Comparison of ENCODE assay signal across 9 cellular contexts in genomic region chr12:28222959-28223662, GRCh38. TPM values are rescaled to one million over a fixed set of nuclear protein-coding genes. Genes with fewer than 3 reads are reported as not detected.
DNase-seq lines count a peak whose midpoint lies in the region; ATAC-seq and TF ChIP-seq lines count a peak whose summit lies in the region.
"Had no signal": no experiment of that assay in that cellular context is flagged by ENCODE, and none has a peak within 500 bp of the region (broad histone marks: within the 10 kb centered on the region; RNA-seq: fewer than 3 reads in every experiment).

No MANE protein-coding gene starts in this region.

- TF ChIP-seq POLR2A in vagina (IDR thresholded peaks at IDR 0.05) = no peak

- CTCF ChIA-PET in Calu3 (lab: Charles Lee) = no interaction called here

- peaks cover 29% of the 10 kb centered on the region; the same call in 2 of the 3 replicates for H3K36me3 Mint-ChIP-seq in GM23338 (ENCODE audit: low read depth)
- H3K36me3 Mint-ChIP-seq in memory B cell = peaks cover 22% of the 10 kb centered on the region
- H3K36me3 Mint-ChIP-seq in Calu3 (ENCODE audit: insufficient read depth, unreplicated experiment) = no peaks in the 10 kb centered on the region

- H3K36me3 ChIP-seq in GM23338 (ENCODE audit: insufficient read depth) (no peaks in the 10 kb centered on the region; the same call in 1 of the 2 replicates), vagina (no peaks in the 10 kb centered on the region)

- H3K27ac Mint-ChIP-seq in GM23338 (0 out of 2 replicates have a peak overlapping the region, but pooled peaks have one; percentile 19), memory B cell (peak overlapping the region; percentile 21), Calu3 (ENCODE audit: unreplicated experiment) (no peak overlapping the region)

- peak; percentile 85 for ATAC-seq in GM19025 (IDR thresholded peaks at IDR 0.05; ENCODE audit: low read depth, unreplicated experiment)
- ATAC-seq in GM23338 = peak; percentile 38; the same call in 2 of the 3 replicates
- ATAC-seq in HG03565 (IDR thresholded peaks at IDR 0.05; ENCODE audit: unreplicated experiment) = peak; percentile 89
- peak; percentile 93 for ATAC-seq in memory B cell (ENCODE audit: low read depth)

- no peak for DNase-seq in GM23338 (ENCODE audit: low spot score)
- DNase-seq in memory B cell (ENCODE audit: low spot score in 2 of 2) = peak in 1 of 2 donors; percentile 5
- DNase-seq in NCI-H748 treated with DMSO at 0.1 percent for 48 hours (lab: John Stamatoyannopoulos, UW) = no peak
- DNase-seq in Calu3 = no peak
- no peak for DNase-seq in medulla oblongata (ENCODE audit: extremely low spot score)
- no peak for DNase-seq in vagina (ENCODE audit: extremely low spot score in 2 of 2)
- DNase-seq: NCI-H446 treated with DMSO at 0.1 percent for 48 hours had no signal

- no peak for TF ChIP-seq CTCF in GM23338 (conservative IDR thresholded peaks at IDR 0.05; ENCODE audit: low read depth in 2 of 2)
- TF ChIP-seq CTCF in Calu3 (IDR thresholded peaks at IDR 0.05; ENCODE audit: unreplicated experiment) = no peak
- no peak for TF ChIP-seq CTCF in vagina (IDR thresholded peaks at IDR 0.05)

- H3K9me3 Mint-ChIP-seq in GM23338 = peaks cover 22% of the 10 kb centered on the region; the same call in 2 of the 3 replicates
- H3K9me3 Mint-ChIP-seq in memory B cell = peaks cover 3% of the 10 kb centered on the region
- peaks cover 6% of the 10 kb centered on the region for H3K9me3 Mint-ChIP-seq in Calu3 (ENCODE audit: low read depth, unreplicated experiment)

- peaks cover 3% of the 10 kb centered on the region for H3K9me3 ChIP-seq in vagina

- H3K27me3 ChIP-seq in GM23338 (ENCODE audit: insufficient read depth) (no peaks in the 10 kb centered on the region), vagina (no peaks in the 10 kb centered on the region)

- peaks cover 89% of the 10 kb centered on the region for H3K79me2 ChIP-seq in GM23338 (replicated peaks; ENCODE audit: insufficient read depth)

- H3K4me3 Mint-ChIP-seq in GM23338 (no peak overlapping the region), memory B cell (peak overlapping the region; percentile 66), Calu3 (ENCODE audit: low read depth, unreplicated experiment) (no peak overlapping the region)

- H3K4me1 ChIP-seq in GM23338 (ENCODE audit: insufficient read depth) (peaks cover 16% of the 10 kb centered on the region), vagina (peaks cover 14% of the 10 kb centered on the region)

- H3K4me2 ChIP-seq in GM23338 = peak overlapping the region; percentile 3; the same call in 1 of the 2 replicates

- no peak overlapping the region for H2AFZ ChIP-seq in GM23338

- H3K27ac ChIP-seq in GM23338 (ENCODE audit: low read depth) (no peak overlapping the region), vagina (no peak overlapping the region)

- intact Hi-C loops in Calu3 (cut with micrococcal nuclease; ENCODE audit: unreplicated experiment) (no loop called here), vagina (cut with DNase I) (no loop called here)

- no peaks in the 10 kb centered on the region for H4K20me1 ChIP-seq in GM23338 (replicated peaks; ENCODE audit: insufficient read depth)

- no TSS peak for BruUV-seq in Calu3 (replicated peaks; lab: Mats Ljungman, UMichigan)

- no peaks in the 10 kb centered on the region for H3K9me2 ChIP-seq in GM23338 (ENCODE audit: insufficient read depth)

- no peaks in the 10 kb centered on the region for H3K27me3 Mint-ChIP-seq in GM23338 (ENCODE audit: insufficient read depth, low read depth, poor library complexity)
- no peaks in the 10 kb centered on the region for H3K27me3 Mint-ChIP-seq in memory B cell
- no peaks in the 10 kb centered on the region for H3K27me3 Mint-ChIP-seq in Calu3 (ENCODE audit: unreplicated experiment)

- H3F3A ChIP-seq in GM23338 (replicated peaks; ENCODE audit: low read depth) = no peaks in the 10 kb centered on the region

- peaks cover 18% of the 10 kb centered on the region for H3K4me1 Mint-ChIP-seq in GM23338
- H3K4me1 Mint-ChIP-seq in memory B cell = peaks cover 38% of the 10 kb centered on the region
- no peaks in the 10 kb centered on the region for H3K4me1 Mint-ChIP-seq in Calu3 (ENCODE audit: low read depth, unreplicated experiment)

- no peak overlapping the region for H3K4me3 ChIP-seq in GM23338
- no peak overlapping the region for H3K4me3 ChIP-seq in vagina

TF ChIP-seq in GM23338, 12 proteins besides CTCF, POLR2A, EP300 and RAD21 (continues in another document):
- TF ChIP-seq POLR2AphosphoS5 (IDR thresholded peaks at IDR 0.05; ENCODE audit: low read depth) (no peak), REST (IDR thresholded peaks at IDR 0.05; ENCODE audit: unreplicated experiment) (no peak), JUNB (IDR thresholded peaks at IDR 0.05; ENCODE audit: unreplicated experiment) (no peak), EZH2 (IDR thresholded peaks at IDR 0.05; ENCODE audit: low read depth, unreplicated experiment) (no peak), STAT1 (IDR thresholded peaks at IDR 0.05; ENCODE audit: unreplicated experiment) (no peak), EZH2phosphoT487 (IDR thresholded peaks at IDR 0.05; ENCODE audit: unreplicated experiment) (no peak)

RNA-seq across cellular contexts. Expression of gene CCDC91, which starts 32.9 kb away (rescaled TPM):
- total RNA-seq in GM23338 (2014; rRNA removed; shearing (Covaris generic)) = 17.0 and 24.7 TPM in 2 replicates
- 40.0 and 48.7 TPM in 2 replicates for polyA plus RNA-seq in GM23338 (2016; fragmentation: Nextera tagmentation; extraction: Ambion mirVana)
- total RNA-seq in Calu3 (2022) (25.6 and 30.9 TPM in 2 replicates), vagina (76.6 TPM)

Comparison
In these comparisons a context has a peak if more than half of its experiments do, and no peak if none do; other contexts are left out.
1. ATAC-seq: peak in every context shown above with its lines; median percentile 93 in memory B cell; 89 in HG03565; 85 in GM19025; 38 in GM23338.